Comparison of ENCODE assay signal across 16 cellular contexts in the genomic region with DNA sequence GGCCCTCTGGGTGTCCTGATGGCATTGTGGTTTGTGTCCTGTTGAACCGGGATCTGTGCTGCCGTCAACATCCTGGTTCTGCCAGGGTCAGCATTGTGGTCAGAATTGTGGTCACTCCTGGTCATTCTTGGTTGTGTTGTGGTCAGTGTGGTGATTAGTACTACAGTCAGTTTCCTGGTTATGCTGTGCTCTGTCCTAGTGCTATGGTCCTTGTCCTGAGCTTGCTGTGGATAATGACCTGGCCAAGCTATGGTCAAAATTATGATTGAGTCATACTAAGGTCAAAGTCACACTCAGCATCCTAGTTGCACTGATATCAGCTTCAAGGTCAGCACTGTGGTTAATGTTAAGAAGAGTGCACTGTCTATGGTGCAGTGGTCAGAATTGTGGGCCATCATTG.
"Had no signal": no experiment of that assay in that cellular context is flagged by ENCODE, and none has a peak within 500 bp of the region (broad histone marks: within the 10 kb centered on the region; RNA-seq: fewer than 3 reads in every experiment).

No MANE protein-coding gene starts in this region.

- H3K36me3 ChIP-seq: heart left ventricle, left ventricle myocardium inferior, thyroid gland had no signal

- H3K9me3 ChIP-seq: thyroid gland had no signal

- DNase-seq: activated CD4-positive, alpha-beta T cell treated with anti-CD3 and anti-CD28 coated beads, Interleukin-2, amount 50 U/mL, for 48 hours; activated CD4-positive, CD25-positive, alpha-beta regulatory T cell treated with anti-CD3 and anti-CD28 coated beads, Interleukin-2, amount 50 U/mL, for 72 hours; activated CD8-positive, alpha-beta memory T cell treated with anti-CD3 and anti-CD28 coated beads, Interleukin-2, amount 10 ng/mL, durations not matched to agents 7 days and 5 days; activated effector memory CD4-positive, alpha-beta T cell treated with anti-CD3 and anti-CD28 coated beads, Interleukin-2, amount 50 U/mL, for 16 hours; activated naive CD8-positive, alpha-beta T cell treated with anti-CD3 and anti-CD28 coated beads for 36 hours; activated T-cell treated with anti-CD3 and anti-CD28 coated beads, Interleukin-2, amount 50 U/mL, for 24 hours; dermis blood vessel endothelial cell; erythroblast; foreskin melanocyte; heart left ventricle; islet precursor cell; left ventricle myocardium inferior; small intestine; T-helper 9 cell; thyroid gland had no signal

- H3K4me3 ChIP-seq: heart left ventricle, left ventricle myocardium inferior, thyroid gland had no signal

- H3K79me2 ChIP-seq: parathyroid adenoma had no signal

- H3K27me3 ChIP-seq: thyroid gland had no signal

- H3K27ac ChIP-seq: heart left ventricle, left ventricle myocardium inferior, parathyroid adenoma, thyroid gland had no signal

- H2AFZ ChIP-seq: parathyroid adenoma had no signal
